22 cellular contexts compared by ENCODE assay signal in genomic region chr10:21032587-21033319, GRCh38.
DNase-seq lines count a peak whose midpoint lies in the region; ATAC-seq, FAIRE-seq and TF ChIP-seq lines count a peak whose summit lies in the region.
"Had no signal": no experiment of that assay in that cellular context is flagged by ENCODE, and none has a peak within 500 bp of the region (broad histone marks: within the 10 kb centered on the region; RNA-seq: fewer than 3 reads in every experiment).

No MANE protein-coding gene starts in this region.

- H3K27me3 Mint-ChIP-seq in neural progenitor cell (ENCODE audit: insufficient read depth, low read depth), result peaks cover 2% of the 10 kb centered on the region
- H3K27me3 Mint-ChIP-seq: CD4-positive, alpha-beta T cell; CD8-positive, alpha-beta memory T cell had no signal

- CTCF ChIA-PET in HepG2 (lab: Yijun Ruan, JAX; ENCODE audit: low intra/inter-chr PET ratio, low total read pairs) (no interaction called here), Panc1 (lab: Charles Lee) (no interaction called here)

- H3K4me1 Mint-ChIP-seq in neural progenitor cell, result peaks cover 6% of the 10 kb centered on the region
- H3K4me1 Mint-ChIP-seq: CD8-positive, alpha-beta memory T cell; GM23338 had no signal

- intact Hi-C loops in right lobe of liver (cut with DNase I) (no loop called here), HepG2 (cut with micrococcal nuclease; ENCODE audit: unreplicated experiment) (no loop called here), Panc1 (cut with micrococcal nuclease; ENCODE audit: unreplicated experiment) (no loop called here)

- peak overlapping the region in 2 of 3 donors; percentile 7 to 27 for H3K27ac ChIP-seq in right lobe of liver
- no peak overlapping the region for H3K27ac ChIP-seq in HepG2 (ENCODE audit: extremely low read length, insufficient read depth, low read length)
- no peak overlapping the region for H3K27ac ChIP-seq in Panc1 (ENCODE audit: low read length)
- no peak overlapping the region for H3K27ac ChIP-seq in neural progenitor cell
- H3K27ac ChIP-seq: 22Rv1; BLaER1 treated with 17β-estradiol and CSF1 and Interleukin-3, amounts not matched to agents 10 nM and 100 nM had no signal

- BruUV-seq in HepG2 (replicated peaks; lab: Mats Ljungman, UMichigan) (no TSS peak), Panc1 (replicated peaks; lab: Mats Ljungman, UMichigan) (TSS peak; percentile 17)

- H4K20me1 ChIP-seq in HepG2 (ENCODE audit: insufficient read depth, low read length) (no peaks in the 10 kb centered on the region), neural progenitor cell (ENCODE audit: low read depth) (no peaks in the 10 kb centered on the region)
- H4K20me1 ChIP-seq: BLaER1 treated with 17β-estradiol and CSF1 and Interleukin-3, amounts not matched to agents 10 nM and 100 nM had no signal

- no peak for TF ChIP-seq RAD21 in HepG2 (CRISPR knock-in tag; IDR thresholded peaks at IDR 0.05)

- H3K4me1 ChIP-seq in right lobe of liver, result peaks cover 0 to 13% (median 3%) of the 10 kb centered on the region in 4 donors
- H3K4me1 ChIP-seq in HepG2 (ENCODE audit: insufficient read depth, low read length), result no peaks in the 10 kb centered on the region
- no peaks in the 10 kb centered on the region for H3K4me1 ChIP-seq in Panc1 (ENCODE audit: control insufficient read depth, insufficient read depth, low read length)
- H3K4me1 ChIP-seq in neural progenitor cell, result peaks cover 18% of the 10 kb centered on the region
- H3K4me1 ChIP-seq: BE2C had no signal

- 24% methylated on average over 12 of the region's 12 CpGs for WGBS in right lobe of liver (ENCODE audit: insufficient coverage, low coverage, low lambda C conversion rate, missing lambda C conversion rate)
- 10% methylated on average over 12 of the region's 12 CpGs for WGBS in HepG2 (ENCODE audit: low lambda C conversion rate)

- H3K9me3 ChIP-seq in right lobe of liver (no peaks in the 10 kb centered on the region), HepG2 (ENCODE audit: low read length) (no peaks in the 10 kb centered on the region), Panc1 (ENCODE audit: control insufficient read depth, insufficient read depth, low read depth, low read length) (no peaks in the 10 kb centered on the region), neural progenitor cell (ENCODE audit: low read depth) (no peaks in the 10 kb centered on the region), MG63 (peaks cover 2% of the 10 kb centered on the region; the same call in 1 of the 2 replicates)
- H3K9me3 ChIP-seq: BE2C had no signal

- POLR2A ChIA-PET in HepG2 (lab: Yijun Ruan, JAX), result no interaction called here
- POLR2A ChIA-PET in Panc1 (lab: Charles Lee), result no interaction called here

- H3F3A ChIP-seq in neural progenitor cell (ENCODE audit: low read depth), result peaks cover 5% of the 10 kb centered on the region

- peaks cover 32% of the 10 kb centered on the region for H3K9me3 Mint-ChIP-seq in neural progenitor cell

- TF ChIP-seq EP300 in HepG2 (IDR thresholded peaks at IDR 0.05; ENCODE audit: low read depth in 2 of 2, low read length in 2 of 2), result no peak
- no peak for TF ChIP-seq EP300 in HepG2 (CRISPR knock-in tag; IDR thresholded peaks at IDR 0.05; ENCODE audit: borderline replicate concordance)

- in situ Hi-C loops in HepG2 (cut with HindIII; ENCODE audit: extremely low pct_ligation_motif_present, low pct_unique_long_range_greater_than_20kb) (no loop called here), Panc1 (cut with HindIII; ENCODE audit: low pct_unique_long_range_greater_than_20kb, low sequenced_read_pairs) (no loop called here)

- no peak overlapping the region for H3K4me3 ChIP-seq in right lobe of liver
- H3K4me3 ChIP-seq in HepG2 (replicated peaks in 1 of 3; ENCODE audit: insufficient read depth in 1 of 3, low read depth in 2 of 3, low read length in 3 of 3), result no peak overlapping the region
- H3K4me3 ChIP-seq in Panc1 (ENCODE audit: low read depth in 2 of 2, low read length in 2 of 2), result no peak overlapping the region
- H3K4me3 ChIP-seq in neural progenitor cell, result no peak overlapping the region
- H3K4me3 ChIP-seq in MG63, result no peak overlapping the region
- H3K4me3 ChIP-seq: BLaER1 treated with 17β-estradiol and CSF1 and Interleukin-3, amounts not matched to agents 10 nM and 100 nM; GM12878; GM23338 had no signal

- peak in 1 of 3 donors; percentile 26 for DNase-seq in right lobe of liver
- DNase-seq in HepG2 (ENCODE audit: low spot score), result no peak
- no peak for DNase-seq in Panc1 (ENCODE audit: low read depth, low spot score)
- DNase-seq in neural progenitor cell (ENCODE audit: low spot score), result no peak
- no peak for DNase-seq in MG63
- DNase-seq in D341Med (ENCODE audit: low spot score), result no peak
- DNase-seq: ACHN; AML-193; BE2C; CD4-positive, alpha-beta T cell; CD8-positive, alpha-beta memory T cell; DMS153; DND-41; H9 had no signal

- no peaks in the 10 kb centered on the region for H3K27me3 ChIP-seq in right lobe of liver
- peaks cover 0 to 12% of the 10 kb centered on the region in 2 experiments; a peak in 3 of 5 replicates for H3K27me3 ChIP-seq in HepG2 (ENCODE audit: control insufficient read depth in 1 of 2, insufficient read depth in 2 of 2, low read length in 2 of 2)
- H3K27me3 ChIP-seq in Panc1 (ENCODE audit: control insufficient read depth, insufficient read depth, low read length), result no peaks in the 10 kb centered on the region
- H3K27me3 ChIP-seq in neural progenitor cell, result no peaks in the 10 kb centered on the region
- no peaks in the 10 kb centered on the region for H3K27me3 ChIP-seq in MG63
- H3K27me3 ChIP-seq: BE2C; BLaER1 treated with 17β-estradiol and CSF1 and Interleukin-3, amounts not matched to agents 10 nM and 100 nM had no signal

- no peak overlapping the region for H2AFZ ChIP-seq in HepG2 (ENCODE audit: low read length)
- H2AFZ ChIP-seq in neural progenitor cell (replicated peaks), result no peak overlapping the region
- H2AFZ ChIP-seq: GM23338 had no signal

- TF ChIP-seq CTCF in right lobe of liver (IDR thresholded peaks at IDR 0.05), result no peak
- no peak for TF ChIP-seq CTCF in HepG2 (CRISPR knock-in tag; IDR thresholded peaks at IDR 0.05)
- no peak for TF ChIP-seq CTCF in Panc1 (IDR thresholded peaks at IDR 0.05)
- TF ChIP-seq CTCF in neural progenitor cell (IDR thresholded peaks at IDR 0.05), result no peak

- peak overlapping the region; percentile 25 for H3K27ac Mint-ChIP-seq in neural progenitor cell
- H3K27ac Mint-ChIP-seq: CD14-positive monocyte; CD4-positive, alpha-beta T cell; CD8-positive, alpha-beta memory T cell; GM23338; H9 had no signal

- FAIRE-seq in HepG2 (lab: Jason Lieb, UNC), result no peak
- FAIRE-seq: A204.1, GM12878 had no signal

- ATAC-seq in right lobe of liver (peak; percentile 80 to 89 (median 84)), HepG2 (no peak), Panc1 (no peak), GM18867 (IDR thresholded peaks at IDR 0.05; ENCODE audit: unreplicated experiment) (no peak)
- ATAC-seq: GM12878, GM23338, HCT116 had no signal

- no peak overlapping the region for H3K4me3 Mint-ChIP-seq in neural progenitor cell
- H3K4me3 Mint-ChIP-seq: CD14-positive monocyte; CD4-positive, alpha-beta T cell; CD8-positive, alpha-beta memory T cell; GM23338; H9 had no signal

- no peak overlapping the region for H3K9ac ChIP-seq in HepG2 (ENCODE audit: insufficient read depth, low read depth, low read length)
- H3K9ac ChIP-seq in neural progenitor cell, result no peak overlapping the region
- H3K9ac ChIP-seq: BLaER1 treated with 17β-estradiol and CSF1 and Interleukin-3, amounts not matched to agents 10 nM and 100 nM had no signal

- H3K36me3 ChIP-seq in right lobe of liver (no peaks in the 10 kb centered on the region), HepG2 (replicated peaks in 1 of 2; ENCODE audit: control insufficient read depth in 1 of 2, insufficient read depth in 2 of 2, low read length in 2 of 2) (no peaks in the 10 kb centered on the region), Panc1 (ENCODE audit: control insufficient read depth, insufficient read depth, low read length) (no peaks in the 10 kb centered on the region), neural progenitor cell (no peaks in the 10 kb centered on the region), MG63 (no peaks in the 10 kb centered on the region)
- H3K36me3 ChIP-seq: BE2C; BLaER1 treated with 17β-estradiol and CSF1 and Interleukin-3, amounts not matched to agents 10 nM and 100 nM had no signal

- peaks cover 24% of the 10 kb centered on the region for H3K36me3 Mint-ChIP-seq in neural progenitor cell
- H3K36me3 Mint-ChIP-seq: CD14-positive monocyte; CD8-positive, alpha-beta memory T cell had no signal

- TF ChIP-seq POLR2A in right lobe of liver (IDR thresholded peaks at IDR 0.05), result no peak
- TF ChIP-seq POLR2A in HepG2 (IDR thresholded peaks at IDR 0.05; ENCODE audit: insufficient read depth in 1 of 2, low read depth in 2 of 2, low read length in 2 of 2), result no peak

- H3K4me2 ChIP-seq in HepG2 (ENCODE audit: low read depth, low read length) (no peak overlapping the region), neural progenitor cell (no peak overlapping the region)
- H3K4me2 ChIP-seq: BLaER1 treated with 17β-estradiol and CSF1 and Interleukin-3, amounts not matched to agents 10 nM and 100 nM; GM23338 had no signal

- H3K79me2 ChIP-seq in HepG2 (ENCODE audit: insufficient read depth, low read length) (no peaks in the 10 kb centered on the region), neural progenitor cell (ENCODE audit: low read depth) (peaks cover 46% of the 10 kb centered on the region)

TF ChIP-seq in HepG2, 621 proteins besides CTCF, POLR2A, EP300 and RAD21 (continues in another document):
- TF ChIP-seq MXI1 (IDR thresholded peaks at IDR 0.05; ENCODE audit: borderline replicate concordance, low read depth, low read length) (no peak), ARID3A (IDR thresholded peaks at IDR 0.05; ENCODE audit: low read depth, low read length) (no peak), SMC3 (IDR thresholded peaks at IDR 0.05; ENCODE audit: low read length) (no peak)

Comparison
In these comparisons a context has a peak if more than half of its experiments do, and no peak if none do; other contexts are left out.
1. ATAC-seq: peak in right lobe of liver (4 of 4); none in HepG2 (single experiment), Panc1 (single experiment) and GM18867 (single experiment).
2. H3K27ac ChIP-seq: peak in right lobe of liver (2 of 3); none in HepG2 (single experiment), Panc1 (single experiment) and neural progenitor cell (single experiment).